Comparison of ENCODE assay signal across 17 cellular contexts in genomic region chr11:74085542-74085892, GRCh38.
DNase-seq lines count a peak whose midpoint lies in the region; ATAC-seq, FAIRE-seq and TF ChIP-seq lines count a peak whose summit lies in the region.
"Had no signal": no experiment of that assay in that cellular context is flagged by ENCODE, and none has a peak within 500 bp of the region (broad histone marks: within the 10 kb centered on the region; RNA-seq: fewer than 3 reads in every experiment).

No MANE protein-coding gene starts in this region.

- no peak for TF ChIP-seq POLR2A in A549 (IDR thresholded peaks at IDR 0.05; ENCODE audit: low read length)

- H3K4me1 ChIP-seq in A549, result peaks cover 22% of the 10 kb centered on the region
- H3K4me1 ChIP-seq: transverse colon had no signal

- H3K27ac Mint-ChIP-seq in activated CD4-positive, alpha-beta memory T cell treated with anti-CD3 and anti-CD28 coated beads, Interleukin-2, amount 10 ng/mL, durations not matched to agents 7 days and 5 days, result peak overlapping the region; percentile 52

- peaks cover 53% of the 10 kb centered on the region for H3K36me3 Mint-ChIP-seq in activated CD4-positive, alpha-beta memory T cell treated with anti-CD3 and anti-CD28 coated beads, Interleukin-2, amount 10 ng/mL, durations not matched to agents 7 days and 5 days (ENCODE audit: low read depth)

- H3K27ac ChIP-seq in A549, result peak overlapping the region; percentile 2 to 67; a peak in 5 of 6 replicates
- H3K27ac ChIP-seq: KMS-11, ovary, SJCRH30, transverse colon had no signal

- no peaks in the 10 kb centered on the region for H3K27me3 Mint-ChIP-seq in activated CD4-positive, alpha-beta memory T cell treated with anti-CD3 and anti-CD28 coated beads, Interleukin-2, amount 10 ng/mL, durations not matched to agents 7 days and 5 days

- peak; percentile 30 to 50; a peak in 4 of 6 replicates for ATAC-seq in A549
- no peak for ATAC-seq in HG02642 (IDR thresholded peaks at IDR 0.05; ENCODE audit: poor library complexity, unreplicated experiment)

- peak overlapping the region; percentile 40; the same call in 1 of the 3 replicates for H3K4me2 ChIP-seq in A549
- H3K4me2 ChIP-seq: KMS-11 had no signal

- H3K4me3 Mint-ChIP-seq in activated CD4-positive, alpha-beta memory T cell treated with anti-CD3 and anti-CD28 coated beads, Interleukin-2, amount 10 ng/mL, durations not matched to agents 7 days and 5 days, result no peak overlapping the region

- no peak for TF ChIP-seq RAD21 in A549 (conservative IDR thresholded peaks at IDR 0.05 in 1 of 2, IDR thresholded peaks at IDR 0.05 in 1 of 2)

- no peak for TF ChIP-seq EP300 in A549 (IDR thresholded peaks at IDR 0.05)

- 74% methylated on average over 6 of the region's 6 CpGs for whole genome bisulfite sequencing in A549 (ENCODE audit: missing lambda C conversion rate)

- CTCF ChIA-PET in A549 (lab: Yijun Ruan, JAX), result interaction anchor here (1.0 to 1.2 kb wide), 2 partner anchors 18 to 50 kb away, joined by 4 read pairs; no protein-coding TSS in a partner anchor
- CTCF ChIA-PET in activated CD4-positive, alpha-beta memory T cell treated with anti-CD3 and anti-CD28 coated beads, Interleukin-2, amount 10 ng/mL, durations not matched to agents 7 days and 5 days (lab: Charles Lee), result interaction anchor here (1.9 kb wide), 1 partner anchor 122 kb away, joined by 4 read pairs; no protein-coding TSS in a partner anchor

- FAIRE-seq in A549 (lab: Jason Lieb, UNC), result no peak
- FAIRE-seq: GM12891 had no signal

- no peak for TF ChIP-seq CTCF in A549 (IDR thresholded peaks at IDR 0.05)

- H3K9me3 Mint-ChIP-seq in activated CD4-positive, alpha-beta memory T cell treated with anti-CD3 and anti-CD28 coated beads, Interleukin-2, amount 10 ng/mL, durations not matched to agents 7 days and 5 days, result no peaks in the 10 kb centered on the region

- POLR2A ChIA-PET in A549 (lab: Yijun Ruan, JAX), result no interaction called here
- POLR2A ChIA-PET in activated CD4-positive, alpha-beta memory T cell treated with anti-CD3 and anti-CD28 coated beads, Interleukin-2, amount 10 ng/mL, durations not matched to agents 7 days and 5 days (lab: Charles Lee), result interaction anchor here (0.7 to 1.0 kb wide), 2 partner anchors 58 to 105 kb away, joined by 3 read pairs; no protein-coding TSS in a partner anchor

- no peak overlapping the region for H3K4me3 ChIP-seq in A549
- H3K4me3 ChIP-seq: dorsolateral prefrontal cortex, ovary, SJCRH30, transverse colon had no signal

- peaks cover 15% of the 10 kb centered on the region for H3K4me1 Mint-ChIP-seq in activated CD4-positive, alpha-beta memory T cell treated with anti-CD3 and anti-CD28 coated beads, Interleukin-2, amount 10 ng/mL, durations not matched to agents 7 days and 5 days

- no peaks in the 10 kb centered on the region for H3K9me3 ChIP-seq in A549
- H3K9me3 ChIP-seq: ovary had no signal

- DNase-seq in A549 (ENCODE audit: low read depth in 1 of 2, low spot score in 1 of 2), result no peak
- peak; percentile 34 for DNase-seq in GDM1 (lab: John Stamatoyannopoulos, UW)
- no peak for DNase-seq in activated CD4-positive, alpha-beta memory T cell treated with anti-CD3 and anti-CD28 coated beads, Interleukin-2, amount 10 ng/mL, durations not matched to agents 7 days and 5 days
- peak; percentile 16 for DNase-seq in kidney tubule cell (ENCODE audit: low spot score)
- no peak for DNase-seq in NOMO-1 treated with DMSO at 0.1 percent for 48 hours (lab: John Stamatoyannopoulos, UW; ENCODE audit: unreplicated experiment)
- no peak for DNase-seq in stimulated activated CD4-positive, alpha-beta T cell treated with anti-CD3 and anti-CD28 coated beads, Interleukin-4, amount 100 ng/mL, for 1 hour
- no peak for DNase-seq in activated effector memory CD4-positive, alpha-beta T cell treated with anti-CD3 and anti-CD28 coated beads, Interleukin-2, amount 50 U/mL, for 16 hours
- DNase-seq: mesendoderm, NCI-H187 treated with DMSO at 0.1 percent for 48 hours, NCI-H82, ovary, SJCRH30, transverse colon had no signal

TF ChIP-seq in A549, 52 proteins besides CTCF, POLR2A, EP300 and RAD21:
- TF ChIP-seq BCL3 (IDR thresholded peaks at IDR 0.05) (no peak), MAFK (IDR thresholded peaks at IDR 0.05; ENCODE audit: partially characterized antibody) (peak; percentile 20)
TF ChIP-seq in A549: peak in this region for 1.

Comparison
In these comparisons a context has a peak if more than half of its experiments do, and no peak if none do; other contexts are left out.
1. DNase-seq: peak in GDM1 (single experiment) and kidney tubule cell (single experiment); none in A549 (0 of 2), activated CD4-positive, alpha-beta memory T cell treated with anti-CD3 and anti-CD28 coated beads, Interleukin-2, amount 10 ng/mL, durations not matched to agents 7 days and 5 days (single experiment), NOMO-1 treated with DMSO at 0.1 percent for 48 hours (single experiment), stimulated activated CD4-positive, alpha-beta T cell treated with anti-CD3 and anti-CD28 coated beads, Interleukin-4, amount 100 ng/mL, for 1 hour (single experiment) and activated effector memory CD4-positive, alpha-beta T cell treated with anti-CD3 and anti-CD28 coated beads, Interleukin-2, amount 50 U/mL, for 16 hours (single experiment).